Comparison of ENCODE assay signal across 29 cellular contexts in genomic region chr5:920321-920720, GRCh38.
"Had no signal": no experiment of that assay in that cellular context is flagged by ENCODE, and none has a peak within 500 bp of the region (broad histone marks: within the 10 kb centered on the region; RNA-seq: fewer than 3 reads in every experiment).

No MANE protein-coding gene starts in this region.

- H3K36me3 Mint-ChIP-seq: immature natural killer cell; naive thymus-derived CD8-positive, alpha-beta T cell had no signal

- H3K27me3 ChIP-seq: pancreas, testis, thyroid gland, upper lobe of left lung had no signal

- H3K27ac ChIP-seq: left ventricle myocardium inferior, prostate gland, skin epidermis, stomach, testis, thyroid gland, transverse colon, upper lobe of left lung had no signal

- H3K27me3 Mint-ChIP-seq: memory B cell had no signal

- DNase-seq: hypothalamus; immature natural killer cell; kidney; left colon; left ventricle myocardium inferior; naive thymus-derived CD8-positive, alpha-beta T cell; nucleus accumbens; pancreas; posterior cingulate gyrus; retina; right cardiac atrium; stimulated activated CD4-positive, alpha-beta T cell treated with anti-CD3 and anti-CD28 coated beads, Interleukin-12 subunit alpha, Interleukin-12 subunit beta, amount 100 ng/mL, for 4 hours; stimulated activated CD4-positive, alpha-beta T cell treated with anti-CD3 and anti-CD28 coated beads, Interleukin-15, amount 100 ng/mL, for 24 hours; stimulated activated CD4-positive, alpha-beta T cell treated with anti-CD3 and anti-CD28 coated beads, Interleukin-2, amount 100 ng/mL, for 24 hours; stimulated activated CD4-positive, alpha-beta T cell treated with anti-CD3 and anti-CD28 coated beads, Interleukin-4, amount 100 ng/mL, for 1 hour; stimulated activated naive B cell treated with anti-CD40 and anti-IgM and Interleukin-4, amounts not matched to agents 10 μg/mL and 1 μg/mL and 100 μg/mL, for 72 hours; stimulated activated naive CD8-positive, alpha-beta T cell treated with anti-CD3 and anti-CD28 coated beads, Interleukin-15, Interleukin-2, amounts not matched to agents 100 U/mL and 50 U/mL, for 24 hours; stomach; testis; thyroid gland; transverse colon; upper lobe of left lung had no signal

- H3K9me3 ChIP-seq: pancreas, prostate gland, stomach, testis, thyroid gland, transverse colon, upper lobe of left lung had no signal

- H3K4me3 ChIP-seq: left ventricle myocardium inferior, lung, pancreas, prostate gland, skin epidermis, stomach, testis, thyroid gland, transverse colon, upper lobe of left lung had no signal

- H3K9me3 Mint-ChIP-seq: immature natural killer cell; memory B cell; naive thymus-derived CD8-positive, alpha-beta T cell; nephron; neural crest cell; stimulated activated naive B cell treated with anti-CD40 and anti-IgM and Interleukin-4, amounts not matched to agents 10 μg/mL and 1 μg/mL and 100 μg/mL, for 72 hours had no signal

- H3K4me3 Mint-ChIP-seq: immature natural killer cell; memory B cell; naive thymus-derived CD8-positive, alpha-beta T cell; nephron; neural crest cell; stimulated activated naive B cell treated with anti-CD40 and anti-IgM and Interleukin-4, amounts not matched to agents 10 μg/mL and 1 μg/mL and 100 μg/mL, for 72 hours had no signal

- H3K4me1 ChIP-seq: left ventricle myocardium inferior, prostate gland, thyroid gland, transverse colon, upper lobe of left lung had no signal

- H3K27ac Mint-ChIP-seq: memory B cell; nephron; stimulated activated naive B cell treated with anti-CD40 and anti-IgM and Interleukin-4, amounts not matched to agents 10 μg/mL and 1 μg/mL and 100 μg/mL, for 72 hours had no signal

- H3K36me3 ChIP-seq: left ventricle myocardium inferior, pancreas, prostate gland, thyroid gland, transverse colon, upper lobe of left lung had no signal

- H3K4me1 Mint-ChIP-seq: immature natural killer cell, memory B cell, nephron had no signal

- ATAC-seq: left colon; naive thymus-derived CD8-positive, alpha-beta T cell; right cardiac atrium; sciatic nerve; stimulated activated naive B cell treated with anti-CD40 and anti-IgM and Interleukin-4, amounts not matched to agents 10 μg/mL and 1 μg/mL and 100 μg/mL, for 72 hours; stimulated activated naive CD8-positive, alpha-beta T cell treated with anti-CD3 and anti-CD28 coated beads, Interleukin-15, Interleukin-2, amounts not matched to agents 100 U/mL and 50 U/mL, for 24 hours had no signal
